In the genomic region with DNA sequence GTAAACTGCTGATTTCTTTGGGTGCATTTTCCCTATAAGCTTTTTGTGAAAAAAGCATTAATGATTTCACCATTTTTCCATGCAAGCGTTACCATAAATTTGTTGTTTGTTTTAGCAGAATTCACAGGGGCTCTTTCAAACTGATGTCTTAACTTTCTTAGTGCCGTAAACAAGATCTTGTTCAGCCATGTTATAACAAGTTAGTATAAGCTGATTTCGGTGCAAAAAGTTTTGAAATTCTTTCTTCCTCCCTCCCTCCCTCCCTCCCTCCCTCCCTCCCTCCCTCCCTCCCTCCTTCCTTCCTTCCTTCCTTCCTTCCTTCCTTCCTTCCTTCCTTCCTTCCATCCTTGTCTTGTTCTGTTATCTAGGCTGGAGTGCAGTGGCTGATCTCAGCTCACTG, we compare ENCODE assay signal across 28 cellular contexts.
"Had no signal": no experiment of that assay in that cellular context is flagged by ENCODE, and none has a peak within 500 bp of the region (broad histone marks: within the 10 kb centered on the region; RNA-seq: fewer than 3 reads in every experiment).

No MANE protein-coding gene starts in this region.

- FAIRE-seq: colon, endometrium, endothelial cell of umbilical vein, frontal cortex had no signal

- ATAC-seq: effector memory CD8-positive, alpha-beta T cell; esophagus mucosa; foreskin keratinocyte; gastrocnemius medialis; gastroesophageal sphincter; heart left ventricle; heart right ventricle had no signal

- H3K4me1 ChIP-seq: colonic mucosa, esophagus muscularis mucosa, esophagus squamous epithelium, foreskin keratinocyte, gastrocnemius medialis, gastroesophageal sphincter, heart left ventricle, heart right ventricle had no signal

- H3K27me3 ChIP-seq: colonic mucosa, esophagus muscularis mucosa, esophagus squamous epithelium, foreskin keratinocyte, gastrocnemius medialis, gastroesophageal sphincter, heart left ventricle, heart right ventricle had no signal

- DNase-seq: colonic mucosa; cortex of kidney; dermis blood vessel endothelial cell; dorsolateral prefrontal cortex; effector CD4-positive, alpha-beta T cell; effector CD8-positive, alpha-beta T cell; effector memory CD4-positive, alpha-beta T cell; effector memory CD8-positive, alpha-beta T cell; endodermal cell; erythroblast; esophagus squamous epithelium; foreskin fibroblast; foreskin keratinocyte; foreskin melanocyte; gastrocnemius medialis; glutamatergic neuron; head of caudate nucleus; heart left ventricle; heart right ventricle had no signal

- H3K36me3 ChIP-seq: colonic mucosa, esophagus muscularis mucosa, esophagus squamous epithelium, gastrocnemius medialis, gastroesophageal sphincter, heart left ventricle, heart right ventricle had no signal

- H3K9me3 ChIP-seq: colonic mucosa, esophagus muscularis mucosa, esophagus squamous epithelium, gastrocnemius medialis, gastroesophageal sphincter, heart left ventricle had no signal

- H3K27ac ChIP-seq: colonic mucosa, coronary artery, dorsolateral prefrontal cortex, epithelial cell of prostate, esophagus muscularis mucosa, esophagus squamous epithelium, foreskin keratinocyte, gastrocnemius medialis, gastroesophageal sphincter, heart left ventricle, heart right ventricle had no signal

- H3K4me3 ChIP-seq: colonic mucosa, coronary artery, dorsolateral prefrontal cortex, esophagus muscularis mucosa, esophagus squamous epithelium, gastrocnemius medialis, gastroesophageal sphincter, heart left ventricle, heart right ventricle had no signal
